In the genomic region with DNA sequence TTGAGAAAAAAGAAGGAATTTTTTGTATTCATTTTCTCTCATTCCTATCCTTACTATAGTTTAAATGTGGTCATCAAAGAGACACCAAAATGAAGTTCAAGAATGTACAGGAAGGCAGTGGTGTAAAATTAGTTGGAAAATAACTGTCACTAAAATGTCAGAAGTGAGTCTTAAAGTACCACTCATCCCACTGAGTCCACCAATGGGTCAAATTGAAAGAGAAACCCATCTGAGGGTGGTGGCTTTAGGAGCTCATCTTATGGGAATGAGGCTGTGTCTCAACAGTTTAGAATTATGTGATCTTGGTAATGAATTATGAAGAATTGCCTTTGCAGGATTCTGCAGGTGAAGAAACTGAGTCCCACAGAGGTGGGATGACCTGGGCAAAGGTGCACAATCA, we compare ENCODE assay signal across 1 cellular context.
TF ChIP-seq lines count a peak whose summit lies in the region.

No MANE protein-coding gene starts in this region.

TF ChIP-seq in GM12878, 131 proteins besides CTCF, POLR2A, EP300 and RAD21 (continued from another document):
- TF ChIP-seq, protein P1, sequence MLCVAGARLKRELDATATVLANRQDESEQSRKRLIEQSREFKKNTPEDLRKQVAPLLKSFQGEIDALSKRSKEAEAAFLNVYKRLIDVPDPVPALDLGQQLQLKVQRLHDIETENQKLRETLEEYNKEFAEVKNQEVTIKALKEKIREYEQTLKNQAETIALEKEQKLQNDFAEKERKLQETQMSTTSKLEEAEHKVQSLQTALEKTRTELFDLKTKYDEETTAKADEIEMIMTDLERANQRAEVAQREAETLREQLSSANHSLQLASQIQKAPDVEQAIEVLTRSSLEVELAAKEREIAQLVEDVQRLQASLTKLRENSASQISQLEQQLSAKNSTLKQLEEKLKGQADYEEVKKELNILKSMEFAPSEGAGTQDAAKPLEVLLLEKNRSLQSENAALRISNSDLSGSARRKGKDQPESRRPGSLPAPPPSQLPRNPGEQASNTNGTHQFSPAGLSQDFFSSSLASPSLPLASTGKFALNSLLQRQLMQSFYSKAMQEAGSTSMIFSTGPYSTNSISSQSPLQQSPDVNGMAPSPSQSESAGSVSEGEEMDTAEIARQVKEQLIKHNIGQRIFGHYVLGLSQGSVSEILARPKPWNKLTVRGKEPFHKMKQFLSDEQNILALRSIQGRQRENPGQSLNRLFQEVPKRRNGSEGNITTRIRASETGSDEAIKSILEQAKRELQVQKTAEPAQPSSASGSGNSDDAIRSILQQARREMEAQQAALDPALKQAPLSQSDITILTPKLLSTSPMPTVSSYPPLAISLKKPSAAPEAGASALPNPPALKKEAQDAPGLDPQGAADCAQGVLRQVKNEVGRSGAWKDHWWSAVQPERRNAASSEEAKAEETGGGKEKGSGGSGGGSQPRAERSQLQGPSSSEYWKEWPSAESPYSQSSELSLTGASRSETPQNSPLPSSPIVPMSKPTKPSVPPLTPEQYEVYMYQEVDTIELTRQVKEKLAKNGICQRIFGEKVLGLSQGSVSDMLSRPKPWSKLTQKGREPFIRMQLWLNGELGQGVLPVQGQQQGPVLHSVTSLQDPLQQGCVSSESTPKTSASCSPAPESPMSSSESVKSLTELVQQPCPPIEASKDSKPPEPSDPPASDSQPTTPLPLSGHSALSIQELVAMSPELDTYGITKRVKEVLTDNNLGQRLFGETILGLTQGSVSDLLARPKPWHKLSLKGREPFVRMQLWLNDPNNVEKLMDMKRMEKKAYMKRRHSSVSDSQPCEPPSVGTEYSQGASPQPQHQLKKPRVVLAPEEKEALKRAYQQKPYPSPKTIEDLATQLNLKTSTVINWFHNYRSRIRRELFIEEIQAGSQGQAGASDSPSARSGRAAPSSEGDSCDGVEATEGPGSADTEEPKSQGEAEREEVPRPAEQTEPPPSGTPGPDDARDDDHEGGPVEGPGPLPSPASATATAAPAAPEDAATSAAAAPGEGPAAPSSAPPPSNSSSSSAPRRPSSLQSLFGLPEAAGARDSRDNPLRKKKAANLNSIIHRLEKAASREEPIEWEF (IDR thresholded peaks at IDR 0.05; ENCODE audit: insufficient replicate concordance, low read depth, low read length): no peak
- no peak for TF ChIP-seq IRF4 (IDR thresholded peaks at IDR 0.05; ENCODE audit: low read depth, low read length)
- no peak for TF ChIP-seq SMAD5 (IDR thresholded peaks at IDR 0.05; ENCODE audit: low read depth)
- TF ChIP-seq, protein P2, sequence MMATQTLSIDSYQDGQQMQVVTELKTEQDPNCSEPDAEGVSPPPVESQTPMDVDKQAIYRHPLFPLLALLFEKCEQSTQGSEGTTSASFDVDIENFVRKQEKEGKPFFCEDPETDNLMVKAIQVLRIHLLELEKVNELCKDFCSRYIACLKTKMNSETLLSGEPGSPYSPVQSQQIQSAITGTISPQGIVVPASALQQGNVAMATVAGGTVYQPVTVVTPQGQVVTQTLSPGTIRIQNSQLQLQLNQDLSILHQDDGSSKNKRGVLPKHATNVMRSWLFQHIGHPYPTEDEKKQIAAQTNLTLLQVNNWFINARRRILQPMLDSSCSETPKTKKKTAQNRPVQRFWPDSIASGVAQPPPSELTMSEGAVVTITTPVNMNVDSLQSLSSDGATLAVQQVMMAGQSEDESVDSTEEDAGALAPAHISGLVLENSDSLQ (IDR thresholded peaks at IDR 0.05): no peak
- no peak for TF ChIP-seq RFX5 (IDR thresholded peaks at IDR 0.05; ENCODE audit: low read depth, low read length)
TF ChIP-seq in GM12878: peak in this region for 0.
